In genomic region chr17:60154616-60155426, GRCh38 we compare ENCODE assay signal across 12 cellular contexts. TPM values are rescaled to one million over a fixed set of nuclear protein-coding genes. Genes with fewer than 3 reads are reported as not detected.
A peak's percentile ranks its signal among the peaks of the same experiment; 100 is the strongest.
DNase-seq lines count a peak whose midpoint lies in the region; ATAC-seq and FAIRE-seq lines count a peak whose summit lies in the region.
"Had no signal": no experiment of that assay in that cellular context is flagged by ENCODE, and none has a peak within 500 bp of the region (broad histone marks: within the 10 kb centered on the region; RNA-seq: fewer than 3 reads in every experiment).

No MANE protein-coding gene starts in this region.

- DNase-seq in NCI-H82 (lab: John Stamatoyannopoulos, UW) (peak; percentile 63), NCI-H82 treated with DMSO at 0.1 percent for 48 hours (lab: John Stamatoyannopoulos, UW; ENCODE audit: unreplicated experiment) (no peak), astrocyte of the hippocampus (ENCODE audit: low read depth, low spot score) (peak; percentile 92), left ventricle myocardium superior (peak; percentile 43), urothelium cell line (ENCODE audit: low spot score) (peak; percentile 71), RPMI8226 (no peak)
- DNase-seq in effector memory CD8-positive, alpha-beta T cell, result no peak
- DNase-seq: activated naive CD4-positive, alpha-beta T cell treated with anti-CD3 and anti-CD28 coated beads, Interleukin-2, amount 50 U/mL, for 16 hours; NCI-H526 treated with DMSO at 0.1 percent for 48 hours had no signal

- H3K36me3 Mint-ChIP-seq in effector memory CD8-positive, alpha-beta T cell (ENCODE audit: insufficient read depth), result peaks cover 7% of the 10 kb centered on the region

- H3K4me1 Mint-ChIP-seq in effector memory CD8-positive, alpha-beta T cell (ENCODE audit: low read depth in 2 of 2), result peaks cover 8 to 9% of the 10 kb centered on the region in 2 donors

- H3K4me3 Mint-ChIP-seq in effector memory CD8-positive, alpha-beta T cell, result no peak overlapping the region

- peak; percentile 66 for ATAC-seq in left ventricle myocardium superior
- no peak for ATAC-seq in GM19452 (IDR thresholded peaks at IDR 0.05; ENCODE audit: unreplicated experiment)
- ATAC-seq in effector memory CD8-positive, alpha-beta T cell (replicated peaks), result no peak

- intact Hi-C loops in left ventricle myocardium superior (cut with micrococcal nuclease), result no loop called here

- peaks cover 52 to 96% of the 10 kb centered on the region in 2 donors for H3K27me3 Mint-ChIP-seq in effector memory CD8-positive, alpha-beta T cell

- H3K27ac Mint-ChIP-seq in effector memory CD8-positive, alpha-beta T cell, result no peak overlapping the region

- no peaks in the 10 kb centered on the region for H3K9me3 Mint-ChIP-seq in effector memory CD8-positive, alpha-beta T cell

- FAIRE-seq in urothelium cell line (lab: Jason Lieb, UNC), result peak; percentile 77
- FAIRE-seq: A204.1, H54 had no signal

RNA-seq across cellular contexts. Expression of gene CA4, which starts 5.0 kb away (rescaled TPM):
- total RNA-seq in left ventricle myocardium superior, result 17.0 TPM

Comparison
In these comparisons a context has a peak if more than half of its experiments do, and no peak if none do; other contexts are left out.
1. DNase-seq: peak in NCI-H82 (single experiment), astrocyte of the hippocampus (single experiment), left ventricle myocardium superior (single experiment) and urothelium cell line (single experiment); none in NCI-H82 treated with DMSO at 0.1 percent for 48 hours (single experiment), RPMI8226 (single experiment) and effector memory CD8-positive, alpha-beta T cell (0 of 3).